In the genomic region with DNA sequence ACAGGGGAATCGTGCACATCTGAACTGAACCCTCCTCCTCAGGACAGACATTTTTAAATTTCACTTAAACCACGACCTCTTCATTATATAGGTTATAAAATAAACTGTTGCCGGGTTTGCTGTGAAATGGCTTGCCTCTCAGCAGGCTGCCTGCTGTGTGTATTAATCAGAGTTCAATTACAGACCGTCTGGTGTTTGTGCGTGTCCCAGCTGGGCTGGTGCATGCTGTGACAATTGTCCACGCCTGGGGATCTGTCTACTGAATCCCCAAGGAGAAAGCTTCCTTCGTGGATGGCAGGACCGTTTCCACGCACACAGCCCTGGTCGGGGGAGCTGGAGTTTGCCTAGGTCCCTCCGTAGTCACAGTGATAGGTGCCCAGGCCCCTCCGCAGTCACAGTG, we compare ENCODE assay signal across 20 cellular contexts. TPM values are rescaled to one million over a fixed set of nuclear protein-coding genes. Genes with fewer than 3 reads are reported as not detected.
DNase-seq lines count a peak whose midpoint lies in the region; ATAC-seq and TF ChIP-seq lines count a peak whose summit lies in the region.
"Had no signal": no experiment of that assay in that cellular context is flagged by ENCODE, and none has a peak within 500 bp of the region (broad histone marks: within the 10 kb centered on the region; RNA-seq: fewer than 3 reads in every experiment).

No MANE protein-coding gene starts in this region.

- no peaks in the 10 kb centered on the region for H3K36me3 ChIP-seq in neural progenitor cell
- H3K36me3 ChIP-seq: BLaER1 treated with 17β-estradiol and CSF1 and Interleukin-3, amounts not matched to agents 10 nM and 100 nM had no signal

- no peaks in the 10 kb centered on the region for H4K20me1 ChIP-seq in neural progenitor cell (ENCODE audit: low read depth)
- H4K20me1 ChIP-seq: BLaER1 treated with 17β-estradiol and CSF1 and Interleukin-3, amounts not matched to agents 10 nM and 100 nM had no signal

- H3F3A ChIP-seq in neural progenitor cell (ENCODE audit: low read depth) = no peaks in the 10 kb centered on the region

- H3K27ac ChIP-seq in neural progenitor cell = no peak overlapping the region
- H3K27ac ChIP-seq: 22Rv1; BLaER1 treated with 17β-estradiol and CSF1 and Interleukin-3, amounts not matched to agents 10 nM and 100 nM had no signal

- no peaks in the 10 kb centered on the region for H3K4me1 ChIP-seq in neural progenitor cell

- no peaks in the 10 kb centered on the region for H3K79me2 ChIP-seq in neural progenitor cell (ENCODE audit: low read depth)

- no peak overlapping the region for H3K4me3 ChIP-seq in neural progenitor cell
- H3K4me3 ChIP-seq: BLaER1 treated with 17β-estradiol and CSF1 and Interleukin-3, amounts not matched to agents 10 nM and 100 nM; GM12878 had no signal

- no peak overlapping the region for H3K4me2 ChIP-seq in neural progenitor cell
- H3K4me2 ChIP-seq: BLaER1 treated with 17β-estradiol and CSF1 and Interleukin-3, amounts not matched to agents 10 nM and 100 nM had no signal

- ATAC-seq in HG03378 (IDR thresholded peaks at IDR 0.05; ENCODE audit: unreplicated experiment) = no peak
- no peak for ATAC-seq in GM18909 (IDR thresholded peaks at IDR 0.05; ENCODE audit: poor library complexity, unreplicated experiment)
- ATAC-seq: GM12878, HCT116 had no signal

- no peak overlapping the region for H3K9ac ChIP-seq in neural progenitor cell
- H3K9ac ChIP-seq: BLaER1 treated with 17β-estradiol and CSF1 and Interleukin-3, amounts not matched to agents 10 nM and 100 nM had no signal

- DNase-seq in NCI-H2107 treated with DMSO at 0.1 percent for 48 hours (lab: John Stamatoyannopoulos, UW; ENCODE audit: unreplicated experiment) (peak; percentile 36), NCI-H2107 (lab: John Stamatoyannopoulos, UW) (no peak), NCI-H1417 treated with DMSO at 0.1 percent for 48 hours (lab: John Stamatoyannopoulos, UW) (peak; percentile 61), NCI-H524 treated with DMSO at 0.1 percent for 48 hours (lab: John Stamatoyannopoulos, UW) (peak; percentile 85), neural progenitor cell (ENCODE audit: low spot score) (no peak), occipital lobe (lab: John Stamatoyannopoulos, UW) (no peak)
- DNase-seq: DMS53; MV-4-11; NCI-H1436 treated with DMSO at 0.1 percent for 48 hours; NCI-H446; NK-92 treated with Interleukin-12 subunit alpha and Interleukin-12 subunit beta, amount 100 ng/mL, for 24 hours; OCI-M1; RPMI8226; T-helper 2 cell had no signal

- peaks cover 16% of the 10 kb centered on the region for H3K4me1 Mint-ChIP-seq in neural progenitor cell

- H3K27ac Mint-ChIP-seq in neural progenitor cell = no peak overlapping the region

- no peak overlapping the region for H2AFZ ChIP-seq in neural progenitor cell (replicated peaks)

- H3K9me3 Mint-ChIP-seq in neural progenitor cell = peaks cover 7% of the 10 kb centered on the region

- no peaks in the 10 kb centered on the region for H3K9me3 ChIP-seq in neural progenitor cell (ENCODE audit: low read depth)

- no peaks in the 10 kb centered on the region for H3K36me3 Mint-ChIP-seq in neural progenitor cell

- H3K27me3 ChIP-seq in neural progenitor cell = no peaks in the 10 kb centered on the region
- H3K27me3 ChIP-seq: BLaER1 treated with 17β-estradiol and CSF1 and Interleukin-3, amounts not matched to agents 10 nM and 100 nM had no signal

- H3K4me3 Mint-ChIP-seq in neural progenitor cell = peak overlapping the region; percentile 62

- H3K27me3 Mint-ChIP-seq in neural progenitor cell (ENCODE audit: insufficient read depth, low read depth) = peaks cover 9% of the 10 kb centered on the region

- no peak for TF ChIP-seq CTCF in neural progenitor cell (IDR thresholded peaks at IDR 0.05)

RNA-seq across cellular contexts. Expression of gene AGPAT3, which starts 13.4 kb away (rescaled TPM):
- total RNA-seq in neural progenitor cell (ENCODE audit: low replicate concordance) = 7.8 and 8.7 TPM in 2 replicates
- 34.9 TPM for total RNA-seq in occipital lobe

Comparison
In these comparisons a context has a peak if more than half of its experiments do, and no peak if none do; other contexts are left out.
1. DNase-seq: peak in NCI-H2107 treated with DMSO at 0.1 percent for 48 hours (single experiment), NCI-H1417 treated with DMSO at 0.1 percent for 48 hours (single experiment) and NCI-H524 treated with DMSO at 0.1 percent for 48 hours (single experiment); none in NCI-H2107 (single experiment), neural progenitor cell (single experiment) and occipital lobe (single experiment).